In genomic region chr4:84493092-84493850, GRCh38 we compare ENCODE assay signal across 9 cellular contexts. TPM values are rescaled to one million over a fixed set of nuclear protein-coding genes. Genes with fewer than 3 reads are reported as not detected.
DNase-seq lines count a peak whose midpoint lies in the region; ATAC-seq and TF ChIP-seq lines count a peak whose summit lies in the region.
"Had no signal": no experiment of that assay in that cellular context is flagged by ENCODE, and none has a peak within 500 bp of the region (broad histone marks: within the 10 kb centered on the region; RNA-seq: fewer than 3 reads in every experiment).

No MANE protein-coding gene starts in this region.

- H3K4me1 ChIP-seq in BE2C (no peaks in the 10 kb centered on the region; the same call in 1 of the 2 replicates), mucosa of descending colon (ENCODE audit: low read depth) (peaks cover 25% of the 10 kb centered on the region)

- no peaks in the 10 kb centered on the region for H3K27me3 ChIP-seq in BE2C

- H3K9me3 ChIP-seq in BE2C (no peaks in the 10 kb centered on the region), mucosa of descending colon (no peaks in the 10 kb centered on the region)

- peaks cover 35% of the 10 kb centered on the region for H3K4me1 Mint-ChIP-seq in dendritic cell treated with granulocyte-macrophage colony-stimulating factor and Interleukin-4, amounts not matched to agents 40 ng/mL and 50 ng/mL, for 4 days (ENCODE audit: low read depth)

- no peaks in the 10 kb centered on the region for H3K36me3 Mint-ChIP-seq in dendritic cell treated with granulocyte-macrophage colony-stimulating factor and Interleukin-4, amounts not matched to agents 40 ng/mL and 50 ng/mL, for 4 days (ENCODE audit: low read depth)
- H3K36me3 Mint-ChIP-seq: activated naive CD4-positive, alpha-beta T cell treated with anti-CD3 and anti-CD28 coated beads, Interleukin-2, amount 50 U/mL, for 24 hours had no signal

- H3K4me3 Mint-ChIP-seq in dendritic cell treated with granulocyte-macrophage colony-stimulating factor and Interleukin-4, amounts not matched to agents 40 ng/mL and 50 ng/mL, for 4 days: peak overlapping the region; percentile 68
- H3K4me3 Mint-ChIP-seq: activated naive CD4-positive, alpha-beta T cell treated with anti-CD3 and anti-CD28 coated beads, Interleukin-2, amount 50 U/mL, for 24 hours had no signal

- intact Hi-C loops in dendritic cell treated with granulocyte-macrophage colony-stimulating factor and Interleukin-4, amounts not matched to agents 40 ng/mL and 50 ng/mL, for 4 days (cut with micrococcal nuclease): loop anchor here (10.0 kb wide), 1 partner anchor 988 kb away; no protein-coding TSS in a partner anchor
- intact Hi-C loops in mucosa of descending colon (cut with DNase I, micrococcal nuclease): no loop called here

- H3K27me3 Mint-ChIP-seq in dendritic cell treated with granulocyte-macrophage colony-stimulating factor and Interleukin-4, amounts not matched to agents 40 ng/mL and 50 ng/mL, for 4 days: peaks cover 91% of the 10 kb centered on the region

- peak overlapping the region; percentile 98 for H3K4me3 ChIP-seq in BE2C (ENCODE audit: low read depth, low read length)
- H3K4me3 ChIP-seq in mucosa of descending colon: no peak overlapping the region

- TF ChIP-seq CTCF in BE2C (IDR thresholded peaks at IDR 0.05; ENCODE audit: low read depth, low read length) (peak; percentile 26), mucosa of descending colon (IDR thresholded peaks at IDR 0.05) (no peak)

- H3K27ac Mint-ChIP-seq in dendritic cell treated with granulocyte-macrophage colony-stimulating factor and Interleukin-4, amounts not matched to agents 40 ng/mL and 50 ng/mL, for 4 days: no peak overlapping the region
- H3K27ac Mint-ChIP-seq: activated naive CD4-positive, alpha-beta T cell treated with anti-CD3 and anti-CD28 coated beads, Interleukin-2, amount 50 U/mL, for 24 hours had no signal

- DNase-seq in BE2C (peak; percentile 56), HuH-7 (ENCODE audit: low spot score) (peak; percentile 52), mucosa of descending colon (peak in 2 of 3 donors; percentile 47 to 57), COLO829 (ENCODE audit: low spot score) (no peak), OCI-M2 (lab: John Stamatoyannopoulos, UW; ENCODE audit: unreplicated experiment) (no peak)
- DNase-seq in activated CD4-positive, alpha-beta T cell treated with anti-CD3 and anti-CD28 coated beads for 1 hour: no peak

- ATAC-seq in mucosa of descending colon (peak; percentile 53), GM21381 (IDR thresholded peaks at IDR 0.05; ENCODE audit: unreplicated experiment) (no peak)

- H3K36me3 ChIP-seq in BE2C (peaks cover 51% of the 10 kb centered on the region), mucosa of descending colon (ENCODE audit: low read depth) (no peaks in the 10 kb centered on the region)

- no peaks in the 10 kb centered on the region for H3K9me3 Mint-ChIP-seq in dendritic cell treated with granulocyte-macrophage colony-stimulating factor and Interleukin-4, amounts not matched to agents 40 ng/mL and 50 ng/mL, for 4 days
- H3K9me3 Mint-ChIP-seq: activated naive CD4-positive, alpha-beta T cell treated with anti-CD3 and anti-CD28 coated beads, Interleukin-2, amount 50 U/mL, for 24 hours had no signal

RNA-seq across cellular contexts. Expression of gene NKX6-1, which starts 5.8 kb away (rescaled TPM):
- 30.4 TPM for polyA plus RNA-seq in BE2C (2012; ENCODE audit: insufficient read depth, insufficient read length, low read depth)
- not detected for total RNA-seq in mucosa of descending colon

Comparison
In these comparisons a context has a peak if more than half of its experiments do, and no peak if none do; other contexts are left out.
1. DNase-seq: peak in BE2C (single experiment), HuH-7 (single experiment) and mucosa of descending colon (2 of 3); none in COLO829 (single experiment), OCI-M2 (single experiment) and activated CD4-positive, alpha-beta T cell treated with anti-CD3 and anti-CD28 coated beads for 1 hour (single experiment).